Comparison of ENCODE assay signal across 9 cellular contexts in the genomic region with DNA sequence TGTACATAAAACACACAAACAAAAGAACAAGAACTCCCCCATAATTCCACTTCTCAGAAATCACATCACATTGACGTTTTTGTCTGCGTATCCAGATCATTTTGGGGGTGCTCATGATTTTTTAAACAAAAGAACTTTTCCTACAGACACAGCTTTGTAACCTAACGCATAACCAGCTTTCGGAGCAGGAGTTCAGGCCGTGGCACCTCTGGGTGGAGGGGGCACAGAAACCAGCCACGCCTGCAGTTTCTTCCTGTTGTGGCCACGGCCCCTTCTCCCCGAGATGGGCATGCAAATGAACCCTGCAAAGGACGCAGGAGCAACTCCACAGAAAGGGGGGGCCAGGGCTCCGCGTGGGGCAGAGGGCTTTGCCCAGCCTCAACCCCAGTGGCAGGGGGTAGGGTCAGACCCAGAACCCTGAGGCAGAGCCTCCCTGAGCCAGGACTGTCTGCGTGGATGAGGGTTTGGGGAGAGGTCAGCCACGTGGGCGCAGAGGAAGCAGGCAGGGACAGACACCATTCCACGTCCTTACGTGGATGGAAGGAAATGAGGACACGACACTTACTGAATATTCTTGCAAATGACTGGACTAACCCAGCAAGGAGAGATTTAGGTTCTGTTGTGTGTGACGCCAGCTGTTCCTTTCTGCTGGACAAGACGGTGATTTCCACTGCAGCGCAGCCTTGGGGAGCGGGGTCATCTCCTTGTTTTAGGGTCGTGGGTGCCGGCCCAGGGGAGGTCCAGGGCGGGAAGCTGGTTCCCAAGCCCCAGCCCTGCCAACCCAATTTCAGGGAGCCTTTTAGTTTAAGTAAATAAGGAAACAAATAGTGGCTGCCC.
DNase-seq lines count a peak whose midpoint lies in the region; ATAC-seq and TF ChIP-seq lines count a peak whose summit lies in the region.
"Had no signal": no experiment of that assay in that cellular context is flagged by ENCODE, and none has a peak within 500 bp of the region (broad histone marks: within the 10 kb centered on the region; RNA-seq: fewer than 3 reads in every experiment).

No MANE protein-coding gene starts in this region.

- WGBS in adrenal gland, 4 donors: 70 to 79% (median 74%) methylated on average over 20 to 24 of the region's 24 CpGs

- peak overlapping the region in 4 of 5 donors; percentile 43 to 98 (median 82) for H3K27ac ChIP-seq in adrenal gland

- H3K9me3 Mint-ChIP-seq in IgD-negative memory B cell (peaks cover 0 to 3% (median 2%) of the 10 kb centered on the region in 3 donors), neural crest cell (no peaks in the 10 kb centered on the region)

- H3K4me1 Mint-ChIP-seq in IgD-negative memory B cell (peaks cover 41 to 50% (median 44%) of the 10 kb centered on the region in 3 donors), neural crest cell (peaks cover 76% of the 10 kb centered on the region)

- H3K4me1 ChIP-seq in adrenal gland (replicated peaks in 1 of 2): peaks cover 34 to 56% of the 10 kb centered on the region in 2 donors

- H3K4me3 Mint-ChIP-seq in IgD-negative memory B cell (peak overlapping the region; percentile 68 to 99 (median 92)), neural crest cell (peak overlapping the region; percentile 34)

- no peaks in the 10 kb centered on the region for H3K36me3 ChIP-seq in adrenal gland (replicated peaks in 1 of 2)

- peaks cover 7% of the 10 kb centered on the region for H3K36me3 Mint-ChIP-seq in IgD-negative memory B cell
- H3K36me3 Mint-ChIP-seq in neural crest cell (ENCODE audit: low read depth): peaks cover 7% of the 10 kb centered on the region

- ATAC-seq in GM19351 (IDR thresholded peaks at IDR 0.05; ENCODE audit: unreplicated experiment): peak; percentile 20
- no peak for ATAC-seq in HG03457 (IDR thresholded peaks at IDR 0.05; ENCODE audit: unreplicated experiment)
- ATAC-seq: K562 had no signal

- intact Hi-C loops in adrenal gland (cut with DNase I): no loop called here

- no peak for TF ChIP-seq POLR2A in adrenal gland (IDR thresholded peaks at IDR 0.05)

- H3K27me3 ChIP-seq in adrenal gland: no peaks in the 10 kb centered on the region

- DNase-seq in adrenal gland (peak in 1 of 7 donors; percentile 14), neural crest cell (ENCODE audit: low read depth, low spot score) (no peak), NCI-H146 treated with DMSO at 0.1 percent for 48 hours (lab: John Stamatoyannopoulos, UW; ENCODE audit: unreplicated experiment) (no peak), HuH-7 (ENCODE audit: low spot score) (no peak), NOMO-1 treated with DMSO at 0.1 percent for 48 hours (lab: John Stamatoyannopoulos, UW; ENCODE audit: unreplicated experiment) (no peak)

- H3K27me3 Mint-ChIP-seq in IgD-negative memory B cell (no peaks in the 10 kb centered on the region), neural crest cell (ENCODE audit: low read depth) (peaks cover 4% of the 10 kb centered on the region)

- H3K27ac Mint-ChIP-seq in IgD-negative memory B cell: peak overlapping the region; percentile 92 to 99 (median 96)
- peak overlapping the region; percentile 95 for H3K27ac Mint-ChIP-seq in neural crest cell (ENCODE audit: unreplicated experiment)

- no peaks in the 10 kb centered on the region for H3K9me3 ChIP-seq in adrenal gland (replicated peaks in 1 of 3)

- no peak overlapping the region for H3K4me3 ChIP-seq in adrenal gland
- H3K4me3 ChIP-seq: K562 had no signal

- TF ChIP-seq CTCF in adrenal gland (IDR thresholded peaks at IDR 0.05) (no peak), neural crest cell (conservative IDR thresholded peaks at IDR 0.05) (no peak)
